28 cellular contexts compared by ENCODE assay signal in the genomic region with DNA sequence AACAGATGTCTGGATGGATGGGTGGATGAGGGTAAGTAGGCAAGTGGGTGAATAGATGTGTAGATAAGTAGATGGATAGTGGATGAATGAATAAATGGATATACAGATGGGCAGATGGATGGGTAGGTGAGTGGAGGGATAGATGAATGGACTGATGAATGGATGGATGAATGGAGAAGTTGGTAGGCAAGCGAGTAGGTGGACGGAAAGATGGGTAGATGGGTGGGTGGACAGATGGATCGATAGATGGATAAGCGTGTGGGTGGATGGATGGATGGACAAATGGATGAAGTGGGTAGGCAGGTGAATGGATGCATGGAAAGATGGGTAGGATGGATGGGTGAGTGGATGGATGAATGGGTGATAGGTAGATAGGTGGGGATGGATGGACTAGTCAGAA.
"Had no signal": no experiment of that assay in that cellular context is flagged by ENCODE, and none has a peak within 500 bp of the region (broad histone marks: within the 10 kb centered on the region; RNA-seq: fewer than 3 reads in every experiment).

No MANE protein-coding gene starts in this region.

- H3K36me3 Mint-ChIP-seq: naive thymus-derived CD8-positive, alpha-beta T cell; natural killer cell treated with Interleukin-12 subunit alpha and Interleukin-12 subunit beta and Interleukin-15 and Interleukin-18, amount 100 ng/mL, for 72 hours; stimulated activated effector memory CD8-positive, alpha-beta T cell treated with anti-CD3 and anti-CD28 coated beads, Interleukin-12 subunit alpha, Interleukin-12 subunit beta, amount 100 ng/mL, for 72 hours; stimulated activated naive B cell treated with anti-CD40 and anti-IgM and Interleukin-4, amounts not matched to agents 10 μg/mL and 1 μg/mL and 100 μg/mL, for 72 hours had no signal

- DNase-seq: naive thymus-derived CD8-positive, alpha-beta T cell; nephron progenitor cell; occipital lobe; ovary; right cardiac atrium; right lobe of liver; sigmoid colon; small intestine; stimulated activated CD4-positive, alpha-beta T cell treated with anti-CD3 and anti-CD28 coated beads, Interleukin-15, amount 100 ng/mL, for 24 hours; stimulated activated CD4-positive, alpha-beta T cell treated with anti-CD3 and anti-CD28 coated beads, Interleukin-2, amount 100 ng/mL, for 24 hours; stimulated activated CD4-positive, alpha-beta T cell treated with anti-CD3 and anti-CD28 coated beads, Interleukin-2, amount 100 ng/mL, for 48 hours; stimulated activated CD4-positive, alpha-beta T cell treated with anti-CD3 and anti-CD28 coated beads, Interleukin-4, amount 100 ng/mL, for 24 hours; stimulated activated naive B cell treated with anti-CD40 and anti-IgM and Interleukin-4, amounts not matched to agents 10 μg/mL and 1 μg/mL and 100 μg/mL, for 72 hours; stimulated activated naive CD4-positive, alpha-beta T cell treated with Interleukin-2 at 50 U/mL for 16 hours; stomach; thyroid gland; trophoblast cell; upper lobe of left lung; uterus had no signal

- H3K27me3 ChIP-seq: ovary, right lobe of liver, sigmoid colon, stomach, thyroid gland, tibial nerve, upper lobe of left lung, uterus had no signal

- H2AFZ ChIP-seq: parathyroid adenoma had no signal

- H3K36me3 ChIP-seq: ovary, right lobe of liver, sigmoid colon, stomach, thoracic aorta, thyroid gland, tibial nerve, upper lobe of left lung, uterus had no signal

- H3K9me3 Mint-ChIP-seq: nephron progenitor cell had no signal

- H3K4me3 Mint-ChIP-seq: naive thymus-derived CD8-positive, alpha-beta T cell; natural killer cell treated with Interleukin-12 subunit alpha and Interleukin-12 subunit beta and Interleukin-15 and Interleukin-18, amount 100 ng/mL, for 72 hours; nephron progenitor cell; neural crest cell; stimulated activated effector memory CD8-positive, alpha-beta T cell treated with anti-CD3 and anti-CD28 coated beads, Interleukin-12 subunit alpha, Interleukin-12 subunit beta, amount 100 ng/mL, for 72 hours; stimulated activated naive B cell treated with anti-CD40 and anti-IgM and Interleukin-4, amounts not matched to agents 10 μg/mL and 1 μg/mL and 100 μg/mL, for 72 hours; stimulated activated naive CD8-positive, alpha-beta T cell treated with anti-CD3 and anti-CD28 coated beads, Interleukin-15, Interleukin-2, amounts not matched to agents 100 ng/mL and 50 ng/mL, for 24 hours had no signal

- H3K79me2 ChIP-seq: parathyroid adenoma had no signal

- H3K27ac ChIP-seq: ovary, parathyroid adenoma, psoas muscle, right lobe of liver, sigmoid colon, stomach, thoracic aorta, thyroid gland, tibial nerve, upper lobe of left lung, uterus had no signal

- H3K27me3 Mint-ChIP-seq: progenitor cell of endocrine pancreas; stimulated activated naive CD8-positive, alpha-beta T cell treated with anti-CD3 and anti-CD28 coated beads, Interleukin-15, Interleukin-2, amounts not matched to agents 100 ng/mL and 50 ng/mL, for 24 hours had no signal

- H3K4me3 ChIP-seq: ovary, psoas muscle, right lobe of liver, sigmoid colon, stomach, thoracic aorta, thyroid gland, tibial nerve, upper lobe of left lung, uterus had no signal

- H3K4me1 Mint-ChIP-seq: naive thymus-derived CD8-positive, alpha-beta T cell; stimulated activated effector memory CD8-positive, alpha-beta T cell treated with anti-CD3 and anti-CD28 coated beads, Interleukin-12 subunit alpha, Interleukin-12 subunit beta, amount 100 ng/mL, for 72 hours; stimulated activated naive B cell treated with anti-CD40 and anti-IgM and Interleukin-4, amounts not matched to agents 10 μg/mL and 1 μg/mL and 100 μg/mL, for 72 hours had no signal

- H3K27ac Mint-ChIP-seq: naive thymus-derived CD8-positive, alpha-beta T cell; natural killer cell treated with Interleukin-12 subunit alpha and Interleukin-12 subunit beta and Interleukin-15 and Interleukin-18, amount 100 ng/mL, for 72 hours; nephron progenitor cell; progenitor cell of endocrine pancreas; stimulated activated effector memory CD8-positive, alpha-beta T cell treated with anti-CD3 and anti-CD28 coated beads, Interleukin-12 subunit alpha, Interleukin-12 subunit beta, amount 100 ng/mL, for 72 hours; stimulated activated naive B cell treated with anti-CD40 and anti-IgM and Interleukin-4, amounts not matched to agents 10 μg/mL and 1 μg/mL and 100 μg/mL, for 72 hours; stimulated activated naive CD8-positive, alpha-beta T cell treated with anti-CD3 and anti-CD28 coated beads, Interleukin-15, Interleukin-2, amounts not matched to agents 100 ng/mL and 50 ng/mL, for 24 hours had no signal

- H3K9me3 ChIP-seq: ovary, psoas muscle, right lobe of liver, sigmoid colon, stomach, thoracic aorta, thyroid gland, tibial nerve, upper lobe of left lung, uterus had no signal

- H3K9ac ChIP-seq: parathyroid adenoma had no signal

- H3K4me1 ChIP-seq: parathyroid adenoma, psoas muscle, right lobe of liver, sigmoid colon, stomach, tibial nerve, upper lobe of left lung, uterus had no signal
